8 cellular contexts compared by ENCODE assay signal in genomic region chr6:34144581-34145160, GRCh38. TPM values are rescaled to one million over a fixed set of nuclear protein-coding genes. Genes with fewer than 3 reads are reported as not detected.
DNase-seq lines count a peak whose midpoint lies in the region; ATAC-seq and TF ChIP-seq lines count a peak whose summit lies in the region.

No MANE protein-coding gene starts in this region.

- H2AK9ac ChIP-seq in IMR-90 (replicated peaks; ENCODE audit: low read depth, low read length, poor library complexity): no peak overlapping the region

- no peak overlapping the region for H3K9ac ChIP-seq in IMR-90 (ENCODE audit: low read depth, low read length)

- H3K4me3 ChIP-seq in BJ (ENCODE audit: low read depth, low read length) (peak overlapping the region; percentile 25), IMR-90 (ENCODE audit: insufficient read depth, low read depth, low read length) (no peak overlapping the region; the same call in 1 of the 2 replicates), dorsolateral prefrontal cortex (peak overlapping the region in 58 of 59 donors; percentile 23 to 68 (median 54))

- in situ Hi-C loops in IMR-90 (cut with MboI; ENCODE audit: low sequenced_read_pairs): no loop called here

- 0% methylated on average over 37 of the region's 58 CpGs; no CpG with 5 or more reads in 1 of the 2 experiments for WGBS in IMR-90 (ENCODE audit: extremely low coverage in 2 of 2, insufficient read length in 1 of 2), 2 experiments

- no peak overlapping the region for H4K91ac ChIP-seq in IMR-90 (ENCODE audit: insufficient read depth, low read depth, low read length)

- no peak overlapping the region for H2BK15ac ChIP-seq in IMR-90 (ENCODE audit: low read depth, low read length)

- no peak overlapping the region for H4K5ac ChIP-seq in IMR-90 (ENCODE audit: low read depth, low read length)

- peaks cover 16% of the 10 kb centered on the region for H3K4me1 Mint-ChIP-seq in osteocyte (ENCODE audit: unreplicated experiment)

- no peak overlapping the region; the same call in 1 of the 2 replicates for H3K4me2 ChIP-seq in IMR-90 (ENCODE audit: low read depth, low read length)

- H3K4me3 Mint-ChIP-seq in osteocyte (ENCODE audit: unreplicated experiment): peak overlapping the region; percentile 62

- dilution Hi-C loops in IMR-90 (cut with HindIII; ENCODE audit: low sequenced_read_pairs, unreplicated experiment): no loop called here

- H3K36me3 ChIP-seq in BJ (ENCODE audit: control insufficient read depth, insufficient read depth, low read length) (no peaks in the 10 kb centered on the region), IMR-90 (ENCODE audit: control insufficient read depth, insufficient read depth, low read length) (no peaks in the 10 kb centered on the region)

- CTCF ChIA-PET in BJ (lab: Yijun Ruan, JAX) (interaction anchor here (0.9 to 2.5 kb wide), 8 partner anchors 9 to 398 kb away, joined by 3 to 12 read pairs (median 4); partner anchors contain the start of gene IP6K3), IMR-90 (lab: Yijun Ruan, JAX) (interaction anchor here (1.1 kb wide), 1 partner anchor 89 kb away, joined by 3 read pairs; no protein-coding TSS in a partner anchor)

- H4K20me1 ChIP-seq in IMR-90 (ENCODE audit: insufficient read depth, low read length): no peaks in the 10 kb centered on the region; the same call in 1 of the 2 replicates

- no peaks in the 10 kb centered on the region for H3K79me1 ChIP-seq in IMR-90 (ENCODE audit: low read depth in 1 of 2, low read length in 2 of 2)

- H3K27ac ChIP-seq in IMR-90 (ENCODE audit: insufficient read depth, low read length) (no peak overlapping the region), dorsolateral prefrontal cortex (peak overlapping the region in 46 of 59 donors; percentile 23 to 97 (median 58))

- H3K9me1 ChIP-seq in IMR-90 (ENCODE audit: insufficient read depth, low read length): no peaks in the 10 kb centered on the region

- H3K27me3 Mint-ChIP-seq in osteocyte (ENCODE audit: unreplicated experiment): peaks cover 43% of the 10 kb centered on the region

- no peak overlapping the region for H2AK5ac ChIP-seq in IMR-90 (ENCODE audit: low read depth, low read length)

- no peak overlapping the region for H2BK120ac ChIP-seq in IMR-90 (ENCODE audit: low read depth, low read length)

- no peak for TF ChIP-seq POLR2A in IMR-90 (IDR thresholded peaks at IDR 0.05; ENCODE audit: low read depth, low read length)

- H3K23ac ChIP-seq in IMR-90 (ENCODE audit: low read depth, low read length): no peak overlapping the region

- H3K9me3 ChIP-seq in IMR-90 (ENCODE audit: control insufficient read depth, insufficient read depth, low read length): no peaks in the 10 kb centered on the region

- H2BK5ac ChIP-seq in IMR-90 (ENCODE audit: low read depth, low read length, poor library complexity, severe bottlenecking): no peak overlapping the region

- peaks cover 2% of the 10 kb centered on the region for H3K36me3 Mint-ChIP-seq in osteocyte (ENCODE audit: unreplicated experiment)

- no peak overlapping the region for H2BK20ac ChIP-seq in IMR-90 (ENCODE audit: low read depth, low read length)

- TF ChIP-seq CTCF in BJ (IDR thresholded peaks at IDR 0.05; ENCODE audit: insufficient read depth, low read depth, low read length): no peak
- TF ChIP-seq CTCF in IMR-90 (conservative IDR thresholded peaks at IDR 0.05; ENCODE audit: low read depth, low read length): no peak
- no peak for TF ChIP-seq CTCF in dorsolateral prefrontal cortex (IDR thresholded peaks at IDR 0.05 in 54 of 56, conservative IDR thresholded peaks at IDR 0.05 in 2 of 56; ENCODE audit: low read depth in 1 of 56, partially characterized antibody in 56 of 56)
- no peak for TF ChIP-seq CTCF in osteocyte (IDR thresholded peaks at IDR 0.05)

- peaks cover 6% of the 10 kb centered on the region; the same call in 1 of the 2 replicates for H3K4me1 ChIP-seq in IMR-90 (ENCODE audit: control insufficient read depth, insufficient read depth, low read length)

- H3K27me3 ChIP-seq in BJ (ENCODE audit: control insufficient read depth, insufficient read depth, low read length) (peaks cover 52% of the 10 kb centered on the region), IMR-90 (ENCODE audit: control insufficient read depth, insufficient read depth, low read length) (peaks cover 88% of the 10 kb centered on the region), dorsolateral prefrontal cortex (peaks cover 0 to 74% (median 40%) of the 10 kb centered on the region in 45 donors)

- peak overlapping the region; percentile 74 for H2AFZ ChIP-seq in IMR-90 (replicated peaks; ENCODE audit: low read length, poor library complexity)

- H3K4ac ChIP-seq in IMR-90 (ENCODE audit: low read depth, low read length): no peak overlapping the region

- POLR2A ChIA-PET in BJ (lab: Charles Lee): no interaction called here
- POLR2A ChIA-PET in IMR-90 (lab: Charles Lee; ENCODE audit: unreplicated experiment): no interaction called here

- intact Hi-C loops in IMR-90 (cut with micrococcal nuclease) (no loop called here), dorsolateral prefrontal cortex (cut with DNase I) (no loop called here)

- H3K27ac Mint-ChIP-seq in osteocyte (ENCODE audit: unreplicated experiment): no peak overlapping the region

- no peak for TF ChIP-seq RAD21 in IMR-90 (IDR thresholded peaks at IDR 0.05; ENCODE audit: low read length)

- ATAC-seq in IMR-90 (ENCODE audit: low read depth): no peak
- ATAC-seq in HG03457 (IDR thresholded peaks at IDR 0.05; ENCODE audit: unreplicated experiment): no peak
- ATAC-seq in HG03460 (IDR thresholded peaks at IDR 0.05; ENCODE audit: unreplicated experiment): no peak
- no peak for ATAC-seq in GM18519 (IDR thresholded peaks at IDR 0.05; ENCODE audit: low FRiP score, unreplicated experiment)

- no peak overlapping the region for H4K8ac ChIP-seq in IMR-90 (ENCODE audit: low read depth in 2 of 2, low read length in 2 of 2)

- H3K56ac ChIP-seq in IMR-90 (ENCODE audit: extremely low read depth, insufficient read depth, low read length): no peak overlapping the region

- no TSS peak for BruUV-seq in IMR-90 (replicated peaks; lab: Mats Ljungman, UMichigan)

- DNase-seq in BJ (ENCODE audit: low read depth): no peak
- no peak for DNase-seq in IMR-90
- DNase-seq in dorsolateral prefrontal cortex: peak in 2 of 10 donors; percentile 32 to 62
- no peak for DNase-seq in osteocyte (ENCODE audit: extremely low spot score, unreplicated experiment)
- DNase-seq in activated CD4-positive, alpha-beta T cell treated with anti-CD3 and anti-CD28 coated beads, Interleukin-2, amount 50 U/mL, for 4 hours: no peak

- no peaks in the 10 kb centered on the region for H3K9me3 Mint-ChIP-seq in osteocyte (ENCODE audit: unreplicated experiment)

- no peak overlapping the region for H3K14ac ChIP-seq in IMR-90 (replicated peaks; ENCODE audit: low read depth, low read length)

- no peak overlapping the region for H3K18ac ChIP-seq in IMR-90 (ENCODE audit: low read depth, low read length)

TF ChIP-seq in IMR-90, 13 proteins besides CTCF, POLR2A, EP300 and RAD21:
- TF ChIP-seq NFE2L2 (IDR thresholded peaks at IDR 0.05; ENCODE audit: low read depth, low read length) (no peak), BHLHE40 (IDR thresholded peaks at IDR 0.05; ENCODE audit: low read depth, low read length) (no peak), RFX5 (IDR thresholded peaks at IDR 0.05; ENCODE audit: low read depth, low read length) (no peak)
TF ChIP-seq in IMR-90: peak in this region for 0.

RNA-seq across cellular contexts. Expression of gene GRM4, which starts 1.2 kb away (rescaled TPM):
- polyA plus RNA-seq in BJ (2011; rRNA removed) (0.02 and 0.06 TPM in 2 replicates), IMR-90 (2012; rRNA removed) (0.02 and 0.03 TPM in 2 replicates)
- polyA minus RNA-seq in BJ (2011; rRNA and poly(A)+ RNA removed): 0.36 and 0.43 TPM in 2 replicates
- total RNA-seq in IMR-90 (2012; rRNA removed) (not detected in 2 replicates), dorsolateral prefrontal cortex (10 to 100 TPM in 59 of 120 experiments, 1 to 10 TPM in 61; 2.8 to 17.8 (median 9.9) TPM), osteocyte (0.18 and 0.40 TPM in 2 replicates)
- polyA plus RNA-seq in IMR-90 (2012; cell fraction: cytosol; rRNA removed): 0.01 and 0.10 TPM in 2 replicates
- 0.06 and 0.17 TPM in 2 replicates for polyA plus RNA-seq in IMR-90 (2012; cell fraction: nucleus; rRNA removed; ENCODE audit: low replicate concordance)
